12 cellular contexts compared by ENCODE assay signal in the genomic region with DNA sequence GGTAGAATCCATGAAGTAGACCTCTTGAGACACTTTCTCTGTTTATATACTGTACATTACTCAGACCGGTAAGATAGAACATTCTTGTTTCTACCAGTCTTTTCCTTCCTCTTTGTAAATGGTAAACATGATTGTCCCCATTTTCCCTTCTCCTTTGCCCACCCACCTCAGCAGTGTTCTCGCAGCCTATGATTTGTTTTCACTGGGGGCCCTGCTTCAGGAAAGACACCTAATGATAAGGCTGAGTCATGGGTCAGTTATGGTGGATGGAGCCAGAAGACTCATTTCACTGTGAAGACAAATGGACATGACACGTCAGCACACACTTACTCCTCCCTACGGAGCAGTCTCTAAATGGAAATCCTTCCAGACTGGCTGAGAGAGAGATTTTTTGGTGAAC.
DNase-seq lines count a peak whose midpoint lies in the region; ATAC-seq lines count a peak whose summit lies in the region.
"Had no signal": no experiment of that assay in that cellular context is flagged by ENCODE, and none has a peak within 500 bp of the region (broad histone marks: within the 10 kb centered on the region; RNA-seq: fewer than 3 reads in every experiment).

No MANE protein-coding gene starts in this region.

- no peak overlapping the region for H3K4me3 ChIP-seq in ACC112 (ENCODE audit: low read depth, low read length)
- H3K4me3 ChIP-seq: thyroid gland had no signal

- DNase-seq in GM04503 (ENCODE audit: low read depth) = peak; percentile 48
- peak; percentile 93 for DNase-seq in amniotic epithelial cell (ENCODE audit: low read depth)
- DNase-seq in iris pigment epithelial cell (ENCODE audit: low read depth) = peak; percentile 93
- DNase-seq in GDM1 (lab: John Stamatoyannopoulos, UW) = no peak
- no peak for DNase-seq in DMS53 treated with DMSO at 0.1 percent for 48 hours (lab: John Stamatoyannopoulos, UW; ENCODE audit: unreplicated experiment)
- DNase-seq: MV-4-11, NCI-H446 treated with DMSO at 0.1 percent for 48 hours, thyroid gland had no signal

- peaks cover 37% of the 10 kb centered on the region for H3K36me3 ChIP-seq in ACC112 (ENCODE audit: insufficient read depth, low read length)

- H2AFZ ChIP-seq in ACC112 (ENCODE audit: low read length, unreplicated experiment) = no peak overlapping the region

- H3K79me2 ChIP-seq in ACC112 (ENCODE audit: control insufficient read depth, insufficient read depth, low read length, unreplicated experiment) = peaks cover 43% of the 10 kb centered on the region

- no peaks in the 10 kb centered on the region for H3K27me3 ChIP-seq in ACC112 (ENCODE audit: insufficient read depth, low read length)
- H3K27me3 ChIP-seq: thyroid gland had no signal

- ATAC-seq in HG02588 (IDR thresholded peaks at IDR 0.05; ENCODE audit: unreplicated experiment) (no peak), HG03025 (IDR thresholded peaks at IDR 0.05; ENCODE audit: low FRiP score, unreplicated experiment) (no peak)

- H3K4me1 ChIP-seq in ACC112 (ENCODE audit: control insufficient read depth, insufficient read depth, low read length, unreplicated experiment) = peaks cover 28% of the 10 kb centered on the region
- H3K4me1 ChIP-seq: thyroid gland had no signal

- H3K27ac ChIP-seq in ACC112 (ENCODE audit: low read depth, low read length) = peak overlapping the region; percentile 80
- H3K27ac ChIP-seq: C4-2B, thyroid gland had no signal

Comparison
In these comparisons a context has a peak if more than half of its experiments do, and no peak if none do; other contexts are left out.
1. DNase-seq: peak in GM04503 (single experiment), amniotic epithelial cell (single experiment) and iris pigment epithelial cell (single experiment); none in GDM1 (single experiment) and DMS53 treated with DMSO at 0.1 percent for 48 hours (single experiment).